9 cellular contexts compared by ENCODE assay signal in the genomic region with DNA sequence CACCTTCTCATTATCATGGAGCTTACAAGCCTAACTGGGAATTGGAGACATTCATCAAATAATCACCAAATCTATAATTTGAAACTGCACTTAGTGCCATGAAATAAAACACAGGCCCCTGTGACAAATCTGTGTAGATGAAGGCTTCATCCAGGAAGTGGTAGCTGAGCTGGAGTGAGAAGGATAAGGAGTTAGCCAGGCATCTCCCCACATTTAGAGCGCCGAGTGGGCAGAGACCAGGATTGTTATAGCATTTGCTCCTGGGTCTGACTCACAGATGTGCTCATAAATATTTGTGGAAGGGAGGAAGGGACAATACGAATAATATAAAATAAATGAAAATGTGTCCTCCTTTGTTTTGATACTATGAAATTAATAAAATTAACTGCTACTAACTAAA. TPM values are rescaled to one million over a fixed set of nuclear protein-coding genes. Genes with fewer than 3 reads are reported as not detected.
DNase-seq lines count a peak whose midpoint lies in the region; TF ChIP-seq lines count a peak whose summit lies in the region.
"Had no signal": no experiment of that assay in that cellular context is flagged by ENCODE, and none has a peak within 500 bp of the region (broad histone marks: within the 10 kb centered on the region; RNA-seq: fewer than 3 reads in every experiment).

No MANE protein-coding gene starts in this region.

- TF ChIP-seq CTCF in VCaP (conservative IDR thresholded peaks at IDR 0.05), result no peak
- no peak for TF ChIP-seq CTCF in glutamatergic neuron (IDR thresholded peaks at IDR 0.05; ENCODE audit: partially characterized antibody, unreplicated experiment)
- no peak for TF ChIP-seq CTCF in testis (IDR thresholded peaks at IDR 0.05)
- TF ChIP-seq CTCF in endodermal cell (conservative IDR thresholded peaks at IDR 0.05), result no peak

- H3K27ac ChIP-seq in VCaP (peak overlapping the region; percentile 100), testis (peak overlapping the region; percentile 99), endodermal cell (ENCODE audit: low read depth, low read length) (no peak overlapping the region)

- H3K27ac Mint-ChIP-seq in glutamatergic neuron (ENCODE audit: unreplicated experiment), result peak overlapping the region; percentile 100
- no peak overlapping the region for H3K27ac Mint-ChIP-seq in endodermal cell
- H3K27ac Mint-ChIP-seq: activated CD4-positive, alpha-beta memory T cell treated with anti-CD3 and anti-CD28 coated beads for 36 hours had no signal

- H3K9ac ChIP-seq in endodermal cell (ENCODE audit: extremely low read depth, low read length, poor library complexity, severe bottlenecking), result no peak overlapping the region

- H3K27me3 Mint-ChIP-seq in glutamatergic neuron (ENCODE audit: unreplicated experiment) (peaks cover 12% of the 10 kb centered on the region), endodermal cell (ENCODE audit: insufficient read depth) (no peaks in the 10 kb centered on the region)
- H3K27me3 Mint-ChIP-seq: activated CD4-positive, alpha-beta memory T cell treated with anti-CD3 and anti-CD28 coated beads for 36 hours had no signal

- H3K9me3 Mint-ChIP-seq in glutamatergic neuron (ENCODE audit: unreplicated experiment), result peaks cover 14% of the 10 kb centered on the region
- H3K9me3 Mint-ChIP-seq in endodermal cell, result no peaks in the 10 kb centered on the region
- H3K9me3 Mint-ChIP-seq: activated CD4-positive, alpha-beta memory T cell treated with anti-CD3 and anti-CD28 coated beads for 36 hours had no signal

- H3K36me3 Mint-ChIP-seq in glutamatergic neuron (ENCODE audit: unreplicated experiment), result no peaks in the 10 kb centered on the region
- peaks cover 18% of the 10 kb centered on the region for H3K36me3 Mint-ChIP-seq in endodermal cell (ENCODE audit: low read depth)

- peak overlapping the region; percentile 89 for H3K4me3 Mint-ChIP-seq in glutamatergic neuron (ENCODE audit: unreplicated experiment)
- H3K4me3 Mint-ChIP-seq in endodermal cell, result no peak overlapping the region

- 38 to 56% methylated on average over 3 of the region's 3 CpGs for WGBS in testis, 2 donors
- WGBS in endodermal cell (ENCODE audit: insufficient coverage in 1 of 2, insufficient read length in 1 of 2), 2 experiments, result 94% methylated on average over 3 of the region's 3 CpGs; no CpG with 5 or more reads in 1 of the 2 experiments

- H3K4me3 ChIP-seq in testis, result no peak overlapping the region
- no peak overlapping the region for H3K4me3 ChIP-seq in endodermal cell (ENCODE audit: low read length)

- H3K27me3 ChIP-seq in testis (no peaks in the 10 kb centered on the region), endodermal cell (ENCODE audit: control insufficient read depth, insufficient read depth, low read length, poor library complexity, severe bottlenecking) (no peaks in the 10 kb centered on the region)

- H3K9me3 ChIP-seq in testis (no peaks in the 10 kb centered on the region), endodermal cell (ENCODE audit: control insufficient read depth, low read length) (no peaks in the 10 kb centered on the region)

- no peaks in the 10 kb centered on the region for H3K36me3 ChIP-seq in testis (ENCODE audit: low read depth, missing control alignments)
- peaks cover 11% of the 10 kb centered on the region for H3K36me3 ChIP-seq in endodermal cell (ENCODE audit: control insufficient read depth, insufficient read depth, low read length)

- TF ChIP-seq POLR2A in testis (IDR thresholded peaks at IDR 0.05), result no peak

- DNase-seq in DMS79 treated with DMSO at 0.1 percent for 48 hours (lab: John Stamatoyannopoulos, UW) (peak; percentile 22), DMS79 (lab: John Stamatoyannopoulos, UW) (no peak), glutamatergic neuron (no peak), testis (no peak), endodermal cell (no peak), COR-L47 (lab: John Stamatoyannopoulos, UW) (no peak)
- no peak for DNase-seq in activated naive CD4-positive, alpha-beta T cell treated with anti-CD3 and anti-CD28 coated beads, Interleukin-2, amount 50 U/mL, for 16 hours
- DNase-seq: activated CD4-positive, alpha-beta memory T cell treated with anti-CD3 and anti-CD28 coated beads for 36 hours had no signal

- intact Hi-C loops in testis (cut with DNase I; ENCODE audit: low total_unique reads), result loop anchor here (5.0 kb wide), 1 partner anchor 99 kb away; no protein-coding TSS in a partner anchor

- H3K4me1 ChIP-seq in testis, result peaks cover 18% of the 10 kb centered on the region
- peaks cover 11% of the 10 kb centered on the region for H3K4me1 ChIP-seq in endodermal cell (ENCODE audit: control insufficient read depth, insufficient read depth, low read length)

- peaks cover 17% of the 10 kb centered on the region for H3K4me1 Mint-ChIP-seq in glutamatergic neuron (ENCODE audit: low read depth, unreplicated experiment)
- peaks cover 24% of the 10 kb centered on the region for H3K4me1 Mint-ChIP-seq in endodermal cell

RNA-seq across cellular contexts. Expression of a gene that starts 2.5 kb away (rescaled TPM):
- 302 TPM for total RNA-seq in glutamatergic neuron (ENCODE audit: unreplicated experiment)
- total RNA-seq in testis, result 100 to 1,000 TPM; 219 to 268 TPM
- 198 TPM for polyA plus RNA-seq in testis (ENCODE audit: insufficient read depth, low read depth, low replicate concordance)
- 100 to 1,000 TPM; 171 to 267 TPM for total RNA-seq in endodermal cell
- 270 TPM for polyA plus RNA-seq in endodermal cell (2013, experiment 1 of 2)
- polyA plus RNA-seq in endodermal cell (2013, experiment 2 of 2), result 200 TPM

RNA-seq across cellular contexts. Expression of a gene that starts 24.8 kb away (rescaled TPM):
- total RNA-seq in glutamatergic neuron (ENCODE audit: unreplicated experiment) (49.6 TPM), testis (10 to 100 TPM; 26.8 to 31.8 TPM), endodermal cell (10 to 100 TPM; 74.5 to 89.5 TPM)
- 21.1 TPM for polyA plus RNA-seq in testis (ENCODE audit: insufficient read depth, low read depth, low replicate concordance)
- 41.7 TPM for polyA plus RNA-seq in endodermal cell (2013, experiment 1 of 2)
- polyA plus RNA-seq in endodermal cell (2013, experiment 2 of 2), result 37.9 TPM

RNA-seq across cellular contexts. Expression of a gene that starts 40.9 kb away (rescaled TPM):
- total RNA-seq in glutamatergic neuron (ENCODE audit: unreplicated experiment) (0.78 TPM), testis (10 to 100 TPM; 10.8 to 13.9 TPM), endodermal cell (100 to 1,000 TPM in 1 of 2 donors, 10 to 100 TPM in 1; 80.4 to 146 TPM)
- polyA plus RNA-seq in testis (ENCODE audit: insufficient read depth, low read depth, low replicate concordance), result 59.0 TPM
- 60.6 TPM for polyA plus RNA-seq in endodermal cell (2013, experiment 1 of 2)
- polyA plus RNA-seq in endodermal cell (2013, experiment 2 of 2), result 58.9 TPM

RNA-seq across cellular contexts. Expression of a gene that starts 47.8 kb away (rescaled TPM):
- total RNA-seq in glutamatergic neuron (ENCODE audit: unreplicated experiment), result 1.4 TPM
- 10 to 100 TPM in 1 of 2 donors, 1 to 10 TPM in 1; 4.9 to 17.5 TPM for total RNA-seq in testis
- 36.8 TPM for polyA plus RNA-seq in testis (ENCODE audit: insufficient read depth, low read depth, low replicate concordance)
- 10 to 100 TPM in 1 of 2 donors, 1 to 10 TPM in 1; 6.3 to 13.9 TPM for total RNA-seq in endodermal cell
- 13.7 TPM for polyA plus RNA-seq in endodermal cell (2013, experiment 1 of 2)
- polyA plus RNA-seq in endodermal cell (2013, experiment 2 of 2), result 17.3 TPM

RNA-seq across cellular contexts. Expression of a gene that starts 59.1 kb away (rescaled TPM):
- total RNA-seq in glutamatergic neuron (ENCODE audit: unreplicated experiment) (75.1 TPM), testis (100 to 1,000 TPM; 119 to 137 TPM), endodermal cell (100 to 1,000 TPM; 113 to 118 TPM)
- polyA plus RNA-seq in testis (ENCODE audit: insufficient read depth, low read depth, low replicate concordance), result 189 TPM
- 117 TPM for polyA plus RNA-seq in endodermal cell (2013, experiment 1 of 2)
- 122 TPM for polyA plus RNA-seq in endodermal cell (2013, experiment 2 of 2)

Comparison
In these comparisons a context has a peak if more than half of its experiments do, and no peak if none do; other contexts are left out.
1. RNA of a gene that starts 40.9 kb away (total RNA-seq): 80.4 to 146 TPM in endodermal cell; 10.8 to 13.9 TPM in testis and 0.78 TPM in glutamatergic neuron (single experiment); every median in the first group is over 4 times any median in the second.